1 cellular context compared by ENCODE assay signal in genomic region chr1:32291145-32291707, GRCh38.
A peak's percentile ranks its signal among the peaks of the same experiment; 100 is the strongest.
TF ChIP-seq lines count a peak whose summit lies in the region.

No MANE protein-coding gene starts in this region.

TF ChIP-seq in K562, 482 proteins besides CTCF, POLR2A, EP300 and RAD21 (continued from another document):
- TF ChIP-seq ZNF165 (CRISPR knock-in tag; IDR thresholded peaks at IDR 0.05; ENCODE audit: borderline replicate concordance) (no peak), CREB5 (CRISPR knock-in tag; IDR thresholded peaks at IDR 0.05) (no peak), NR0B1 (IDR thresholded peaks at IDR 0.05; ENCODE audit: partially characterized antibody) (no peak), BHLHE40 (IDR thresholded peaks at IDR 0.05; ENCODE audit: low read length) (no peak), ESRRA (IDR thresholded peaks at IDR 0.05; ENCODE audit: borderline replicate concordance, low read depth) (no peak), STAG1 (CRISPR knock-in tag; IDR thresholded peaks at IDR 0.05; ENCODE audit: borderline replicate concordance) (no peak), MLLT1 (IDR thresholded peaks at IDR 0.05) (peak in 1 of 2 experiments; percentile 36; a peak in 1 of 4 replicates), REST (CRISPR knock-in tag; IDR thresholded peaks at IDR 0.05; ENCODE audit: low read depth) (no peak), KLF10 (CRISPR knock-in tag; IDR thresholded peaks at IDR 0.05) (no peak), ZNF766 (CRISPR knock-in tag; conservative IDR thresholded peaks at IDR 0.05) (no peak), CEBPG (CRISPR knock-in tag; IDR thresholded peaks at IDR 0.05) (no peak), CEBPG (tag; conservative IDR thresholded peaks at IDR 0.05 in 1 of 2, IDR thresholded peaks at IDR 0.05 in 1 of 2) (no peak), ZNF830 (CRISPR knock-in tag; IDR thresholded peaks at IDR 0.05) (no peak), PYGO2 (tag; IDR thresholded peaks at IDR 0.05) (no peak), EGR1 (conservative IDR thresholded peaks at IDR 0.05) (no peak), SMAD4 (CRISPR knock-in tag; conservative IDR thresholded peaks at IDR 0.05) (no peak), NR4A1 (CRISPR knock-in tag; IDR thresholded peaks at IDR 0.05) (no peak), NR4A1 (tag; IDR thresholded peaks at IDR 0.05) (no peak), RNF2 (IDR thresholded peaks at IDR 0.05) (no peak), ZNF589 (CRISPR knock-in tag; IDR thresholded peaks at IDR 0.05; ENCODE audit: low read depth) (peak; percentile 56; the same call in 1 of the 2 replicates), RBM25 (IDR thresholded peaks at IDR 0.05; ENCODE audit: low read depth, low read length, severe bottlenecking) (no peak), THRAP3 (IDR thresholded peaks at IDR 0.05; ENCODE audit: borderline replicate concordance) (0 out of 2 replicates have a peak, but pooled peaks have one; percentile 51), ZNF644 (tag; IDR thresholded peaks at IDR 0.05; ENCODE audit: low read depth) (no peak), DNMT1 (IDR thresholded peaks at IDR 0.05) (no peak), ZFP36 (IDR thresholded peaks at IDR 0.05; ENCODE audit: low read depth, low read length, partially characterized antibody) (no peak), ZNF584 (CRISPR knock-in tag; IDR thresholded peaks at IDR 0.05; ENCODE audit: low read depth) (no peak), HCFC1 (IDR thresholded peaks at IDR 0.05; ENCODE audit: low read depth, low read length) (no peak)
- TF ChIP-seq, protein P1, sequence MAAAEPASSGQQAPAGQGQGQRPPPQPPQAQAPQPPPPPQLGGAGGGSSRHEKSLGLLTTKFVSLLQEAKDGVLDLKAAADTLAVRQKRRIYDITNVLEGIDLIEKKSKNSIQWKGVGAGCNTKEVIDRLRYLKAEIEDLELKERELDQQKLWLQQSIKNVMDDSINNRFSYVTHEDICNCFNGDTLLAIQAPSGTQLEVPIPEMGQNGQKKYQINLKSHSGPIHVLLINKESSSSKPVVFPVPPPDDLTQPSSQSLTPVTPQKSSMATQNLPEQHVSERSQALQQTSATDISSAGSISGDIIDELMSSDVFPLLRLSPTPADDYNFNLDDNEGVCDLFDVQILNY (CRISPR knock-in tag; IDR thresholded peaks at IDR 0.05), result no peak
- TF ChIP-seq, protein P2, sequence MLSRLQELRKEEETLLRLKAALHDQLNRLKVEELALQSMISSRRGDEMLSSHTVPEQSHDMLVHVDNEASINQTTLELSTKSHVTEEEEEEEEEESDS (CRISPR knock-in tag; IDR thresholded peaks at IDR 0.05), result no peak
